8 cellular contexts compared by ENCODE assay signal in the genomic region with DNA sequence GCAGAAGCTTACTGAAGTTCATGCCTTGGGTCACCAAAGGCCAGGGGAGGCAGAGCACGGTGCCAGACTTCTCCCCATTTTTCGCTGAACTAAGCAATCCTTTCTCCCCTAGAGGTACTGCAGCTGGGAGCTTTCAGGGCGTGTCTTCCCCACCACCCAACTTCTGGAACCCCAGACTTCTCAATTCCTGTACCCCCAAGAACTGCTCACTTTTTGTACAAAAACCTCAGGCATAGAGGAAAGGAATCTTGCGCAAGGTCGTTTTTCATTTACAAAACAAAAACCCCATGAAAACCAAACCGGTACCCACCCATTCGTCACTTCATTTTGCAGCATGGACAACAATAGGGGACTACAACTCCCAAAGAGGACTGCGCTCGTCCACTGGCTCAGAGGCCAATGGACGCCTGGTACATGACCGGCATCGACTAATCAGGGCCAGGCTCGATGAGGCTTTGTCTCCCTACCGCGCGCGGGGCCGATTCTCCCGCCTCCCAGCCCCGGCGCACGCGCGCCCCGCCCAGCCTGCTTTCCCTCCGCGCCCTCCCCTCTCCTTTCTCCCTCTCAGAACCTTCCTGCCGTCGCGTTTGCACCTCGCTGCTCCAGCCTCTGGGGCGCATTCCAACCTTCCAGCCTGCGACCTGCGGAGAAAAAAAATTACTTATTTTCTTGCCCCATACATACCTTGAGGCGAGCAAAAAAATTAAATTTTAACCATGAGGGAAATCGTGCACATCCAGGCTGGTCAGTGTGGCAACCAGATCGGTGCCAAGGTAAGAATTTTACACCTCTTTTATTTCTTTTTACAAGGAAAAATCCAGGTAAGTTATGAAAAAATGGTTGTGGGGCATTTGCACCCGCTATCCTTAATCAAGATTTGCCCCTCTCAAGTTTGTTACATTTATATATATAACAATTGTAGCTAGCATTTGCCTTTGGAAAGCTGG. TPM values are rescaled to one million over a fixed set of nuclear protein-coding genes. Genes with fewer than 3 reads are reported as not detected.
DNase-seq lines count a peak whose midpoint lies in the region; ATAC-seq and TF ChIP-seq lines count a peak whose summit lies in the region.

Gene TUBB, plus strand, starts transcription at position 562 of the 947 bp plus-strand sequence. Its CDS starts 155 bp downstream, at position 717.

- no peaks in the 10 kb centered on the region for H3K27me3 ChIP-seq in SU-DHL-6 (ENCODE audit: low read length)

- peak within 1 kb of the TSS; percentile 78 for H3K4me2 ChIP-seq in SU-DHL-6 (ENCODE audit: low read depth, low read length, poor library complexity, severe bottlenecking)

- peak; percentile 81 for ATAC-seq in omental fat pad (ENCODE audit: low FRiP score)

- H3K4me3 ChIP-seq in SU-DHL-6 (ENCODE audit: insufficient read depth, low read length, poor library complexity, severe bottlenecking): peak within 1 kb of the TSS; percentile 83

- peaks cover 15% of the 10 kb centered on the region for H4K20me1 ChIP-seq in SU-DHL-6 (ENCODE audit: low read depth, low read length)

- H3K9me3 ChIP-seq in SU-DHL-6 (ENCODE audit: insufficient read depth, low read length): no peaks in the 10 kb centered on the region

- H3K27me3 Mint-ChIP-seq in HFFc6 (ENCODE audit: insufficient read depth): peaks cover 20% of the 10 kb centered on the region
- H3K27me3 Mint-ChIP-seq in activated naive CD8-positive, alpha-beta T cell treated with anti-CD3 and anti-CD28 coated beads for 36 hours: peaks cover 14% of the 10 kb centered on the region

- H3K36me3 Mint-ChIP-seq in HFFc6 (ENCODE audit: low read depth): peaks cover 70% of the 10 kb centered on the region
- H3K36me3 Mint-ChIP-seq in activated naive CD8-positive, alpha-beta T cell treated with anti-CD3 and anti-CD28 coated beads for 36 hours: peaks cover 72% of the 10 kb centered on the region

- H3K9me2 ChIP-seq in SU-DHL-6 (replicated peaks; ENCODE audit: insufficient read depth, low read length): no peaks in the 10 kb centered on the region

- H3K9ac ChIP-seq in SU-DHL-6 (ENCODE audit: low read length): peak within 1 kb of the TSS; percentile 99

- H3K36me3 ChIP-seq in SU-DHL-6 (ENCODE audit: low read length): peaks cover 37% of the 10 kb centered on the region

- H3K27ac Mint-ChIP-seq in HFFc6: peak within 1 kb of the TSS; percentile 91
- peak within 1 kb of the TSS; percentile 100 for H3K27ac Mint-ChIP-seq in activated naive CD8-positive, alpha-beta T cell treated with anti-CD3 and anti-CD28 coated beads for 36 hours

- DNase-seq in GM03348 (ENCODE audit: low spot score) (peak; percentile 93), HFFc6 (peak; percentile 98), NCI-H1417 (lab: John Stamatoyannopoulos, UW) (peak; percentile 95 to 99 (median 95)), glomerular visceral epithelial cell (ENCODE audit: extremely low spot score) (peak; percentile 98), omental fat pad (ENCODE audit: low spot score) (peak; percentile 80)
- peak; percentile 96 for DNase-seq in activated naive CD8-positive, alpha-beta T cell treated with anti-CD3 and anti-CD28 coated beads for 36 hours

- peaks cover 53% of the 10 kb centered on the region for H3K79me2 ChIP-seq in SU-DHL-6 (ENCODE audit: insufficient read depth, low read length)

- peak within 1 kb of the TSS; percentile 94 for H3K27ac ChIP-seq in SU-DHL-6 (ENCODE audit: low read depth, low read length)
- peak within 1 kb of the TSS; percentile 80 for H3K27ac ChIP-seq in temporal lobe (ENCODE audit: low read depth, low read length)

- peaks cover 84% of the 10 kb centered on the region for H3F3A ChIP-seq in SU-DHL-6 (ENCODE audit: insufficient read depth)

- peak within 1 kb of the TSS; percentile 89 for H3K4me3 Mint-ChIP-seq in HFFc6
- H3K4me3 Mint-ChIP-seq in activated naive CD8-positive, alpha-beta T cell treated with anti-CD3 and anti-CD28 coated beads for 36 hours: peak within 1 kb of the TSS; percentile 97

- H3K4me1 Mint-ChIP-seq in HFFc6 (ENCODE audit: low read depth): peaks cover 64% of the 10 kb centered on the region
- peaks cover 56% of the 10 kb centered on the region for H3K4me1 Mint-ChIP-seq in activated naive CD8-positive, alpha-beta T cell treated with anti-CD3 and anti-CD28 coated beads for 36 hours

- peak within 1 kb of the TSS; percentile 29 for H2AFZ ChIP-seq in SU-DHL-6 (ENCODE audit: low read depth, low read length, severe bottlenecking)

- TF ChIP-seq CTCF in HFFc6 (IDR thresholded peaks at IDR 0.05) (no peak), SU-DHL-6 (IDR thresholded peaks at IDR 0.05; ENCODE audit: insufficient read depth, low read length, poor library complexity, severe bottlenecking) (no peak), omental fat pad (IDR thresholded peaks at IDR 0.05) (no peak)

- no peaks in the 10 kb centered on the region for H3K9me3 Mint-ChIP-seq in HFFc6
- peaks cover 1% of the 10 kb centered on the region for H3K9me3 Mint-ChIP-seq in activated naive CD8-positive, alpha-beta T cell treated with anti-CD3 and anti-CD28 coated beads for 36 hours

RNA-seq across cellular contexts. Expression of gene TUBB, which starts in this region (rescaled TPM):
- total RNA-seq in HFFc6 (2021; fragmentation: NEBNext Ultra II Directional; extraction: Animal tissue kit (Norgen Biotek cat#: 25700)): 1,000 to 10,000 TPM; 1,052 to 1,712 (median 1,589) TPM
- total RNA-seq in activated naive CD8-positive, alpha-beta T cell treated with anti-CD3 and anti-CD28 coated beads for 36 hours: 1,000 to 10,000 TPM; 1,515 to 1,538 TPM
- total RNA-seq in omental fat pad (100 to 1,000 TPM; 229 to 281 (median 256) TPM), temporal lobe (989 TPM)

Comparison
In these comparisons a context has a peak if more than half of its experiments do, and no peak if none do; other contexts are left out.
1. Peak in every context shown above with its lines: DNase-seq, ATAC-seq, H3K4me3 ChIP-seq and H3K27ac ChIP-seq.